In the genomic region with DNA sequence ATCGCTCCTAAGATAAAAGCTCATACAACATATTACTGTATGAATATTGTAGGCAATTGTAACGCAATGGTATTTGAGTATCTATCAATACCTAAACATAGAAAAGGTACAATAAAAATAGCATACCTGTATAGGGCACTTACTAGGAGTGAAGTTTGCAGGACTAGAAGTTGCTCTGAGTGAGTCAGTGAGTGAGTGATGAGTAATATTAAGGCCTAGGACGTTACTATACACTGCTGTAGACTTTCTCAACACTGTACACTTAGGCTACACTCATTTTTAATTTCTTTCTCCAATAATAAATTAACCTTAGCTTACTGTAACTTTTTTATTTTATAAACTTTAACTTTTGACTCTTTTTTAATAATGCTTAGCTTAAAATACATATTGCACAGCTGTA, we compare ENCODE assay signal across 26 cellular contexts.
"Had no signal": no experiment of that assay in that cellular context is flagged by ENCODE, and none has a peak within 500 bp of the region (broad histone marks: within the 10 kb centered on the region; RNA-seq: fewer than 3 reads in every experiment).

No MANE protein-coding gene starts in this region.

- H3K4me1 Mint-ChIP-seq: immature natural killer cell; naive B cell; neural crest cell; stimulated activated effector memory CD8-positive, alpha-beta T cell treated with anti-CD3 and anti-CD28 coated beads, Interleukin-12 subunit alpha, Interleukin-12 subunit beta, amount 100 ng/mL, for 72 hours had no signal

- H3K4me2 ChIP-seq: smooth muscle cell had no signal

- H3K4me1 ChIP-seq: pancreas, stomach, thyroid gland, vagina had no signal

- H3K4me3 Mint-ChIP-seq: effector memory CD8-positive, alpha-beta T cell; immature natural killer cell; mesothelial cell of epicardium; naive B cell; natural killer cell treated with Interleukin-12 subunit alpha and Interleukin-12 subunit beta and Interleukin-15 and Interleukin-18, amount 100 ng/mL, for 72 hours; neural crest cell; stimulated activated effector memory CD8-positive, alpha-beta T cell treated with anti-CD3 and anti-CD28 coated beads, Interleukin-12 subunit alpha, Interleukin-12 subunit beta, amount 100 ng/mL, for 72 hours had no signal

- H3K27ac ChIP-seq: neutrophil, pancreas, stomach, thyroid gland, vagina had no signal

- H3K36me3 ChIP-seq: neutrophil, pancreas, stomach, thyroid gland, vagina had no signal

- ATAC-seq: effector memory CD8-positive, alpha-beta T cell; left lobe of liver; mucosa of descending colon; natural killer cell treated with Interleukin-12 subunit alpha and Interleukin-12 subunit beta and Interleukin-15 and Interleukin-18, amount 100 ng/mL, for 72 hours; pancreas; sciatic nerve; stimulated activated effector memory CD8-positive, alpha-beta T cell treated with anti-CD3 and anti-CD28 coated beads, Interleukin-12 subunit alpha, Interleukin-12 subunit beta, amount 100 ng/mL, for 72 hours had no signal

- H3K36me3 Mint-ChIP-seq: immature natural killer cell; mesothelial cell of epicardium; naive B cell; natural killer cell treated with Interleukin-12 subunit alpha and Interleukin-12 subunit beta and Interleukin-15 and Interleukin-18, amount 100 ng/mL, for 72 hours; stimulated activated effector memory CD8-positive, alpha-beta T cell treated with anti-CD3 and anti-CD28 coated beads, Interleukin-12 subunit alpha, Interleukin-12 subunit beta, amount 100 ng/mL, for 72 hours had no signal

- DNase-seq: cortex of kidney; effector memory CD8-positive, alpha-beta T cell; foreskin fibroblast; hypothalamus; immature natural killer cell; mesenchymal stem cell; mucosa of descending colon; naive B cell; pancreas; stimulated activated CD4-positive, alpha-beta T cell treated with anti-CD3 and anti-CD28 coated beads, Interleukin-12 subunit alpha, Interleukin-12 subunit beta, amount 100 ng/mL, for 4 hours; stimulated activated CD4-positive, alpha-beta T cell treated with anti-CD3 and anti-CD28 coated beads, Interleukin-1b, Interleukin-23, amount 100 ng/mL, for 48 hours; stimulated activated CD4-positive, alpha-beta T cell treated with anti-CD3 and anti-CD28 coated beads, Interleukin-4, amount 100 ng/mL, for 1 hour; stimulated activated naive CD4-positive, alpha-beta T cell treated with Interleukin-2 at 50 U/mL for 16 hours; stomach; thyroid gland; trophoblast cell had no signal

- H3K9me3 Mint-ChIP-seq: mesothelial cell of epicardium; neural crest cell; stimulated activated effector memory CD8-positive, alpha-beta T cell treated with anti-CD3 and anti-CD28 coated beads, Interleukin-12 subunit alpha, Interleukin-12 subunit beta, amount 100 ng/mL, for 72 hours had no signal

- H3K27me3 ChIP-seq: neutrophil, pancreas, stomach, thyroid gland, vagina had no signal

- H3K4me3 ChIP-seq: lung, mucosa of descending colon, pancreas, smooth muscle cell, stomach, thyroid gland, vagina had no signal

- H3K27ac Mint-ChIP-seq: effector memory CD8-positive, alpha-beta T cell; immature natural killer cell; mesothelial cell of epicardium; naive B cell; natural killer cell treated with Interleukin-12 subunit alpha and Interleukin-12 subunit beta and Interleukin-15 and Interleukin-18, amount 100 ng/mL, for 72 hours; stimulated activated effector memory CD8-positive, alpha-beta T cell treated with anti-CD3 and anti-CD28 coated beads, Interleukin-12 subunit alpha, Interleukin-12 subunit beta, amount 100 ng/mL, for 72 hours had no signal

- H3K9me3 ChIP-seq: mucosa of descending colon, neutrophil, pancreas, stomach, thyroid gland, vagina had no signal

- H3K27me3 Mint-ChIP-seq: effector memory CD8-positive, alpha-beta T cell; naive B cell; natural killer cell treated with Interleukin-12 subunit alpha and Interleukin-12 subunit beta and Interleukin-15 and Interleukin-18, amount 100 ng/mL, for 72 hours had no signal
